Comparison of ENCODE assay signal across 28 cellular contexts in genomic region chr14:88142990-88143389, GRCh38.
"Had no signal": no experiment of that assay in that cellular context is flagged by ENCODE, and none has a peak within 500 bp of the region (broad histone marks: within the 10 kb centered on the region; RNA-seq: fewer than 3 reads in every experiment).

No MANE protein-coding gene starts in this region.

- H3K27ac ChIP-seq: left ventricle myocardium inferior, pancreas, prostate gland, skin epidermis, stomach, testis, thyroid gland, uterus had no signal

- FAIRE-seq: islet of Langerhans, pancreas had no signal

- H3K4me3 Mint-ChIP-seq: immature natural killer cell; naive thymus-derived CD4-positive, alpha-beta T cell; natural killer cell treated with Interleukin-12 subunit alpha and Interleukin-12 subunit beta and Interleukin-15 and Interleukin-18, amount 100 ng/mL, for 72 hours; stimulated activated naive B cell treated with anti-CD40 and anti-IgM and Interleukin-4, amounts not matched to agents 10 μg/mL and 1 μg/mL and 100 μg/mL, for 72 hours had no signal

- DNase-seq: hypothalamus; immature natural killer cell; left ventricle myocardium inferior; midbrain; mucosa of descending colon; naive thymus-derived CD4-positive, alpha-beta T cell; nucleus accumbens; pancreas; posterior cingulate gyrus; retina; right cardiac atrium; stimulated activated CD4-positive, alpha-beta T cell treated with anti-CD3 and anti-CD28 coated beads, Interleukin-12 subunit alpha, Interleukin-12 subunit beta, amount 100 ng/mL, for 4 hours; stimulated activated CD4-positive, alpha-beta T cell treated with anti-CD3 and anti-CD28 coated beads, Interleukin-15, amount 100 ng/mL, for 24 hours; stimulated activated CD4-positive, alpha-beta T cell treated with anti-CD3 and anti-CD28 coated beads, Interleukin-2, amount 100 ng/mL, for 24 hours; stimulated activated CD4-positive, alpha-beta T cell treated with anti-CD3 and anti-CD28 coated beads, Interleukin-4, amount 100 ng/mL, for 1 hour; stimulated activated naive B cell treated with anti-CD40 and anti-IgM and Interleukin-4, amounts not matched to agents 10 μg/mL and 1 μg/mL and 100 μg/mL, for 72 hours; stimulated activated naive CD8-positive, alpha-beta T cell treated with anti-CD3 and anti-CD28 coated beads, Interleukin-15, Interleukin-2, amounts not matched to agents 100 U/mL and 50 U/mL, for 24 hours; stomach; testis; thyroid gland; trophoblast cell; uterus had no signal

- H3K36me3 ChIP-seq: left ventricle myocardium inferior, pancreas, prostate gland, stomach, thyroid gland, uterus had no signal

- ATAC-seq: mucosa of descending colon; naive thymus-derived CD4-positive, alpha-beta T cell; natural killer cell treated with Interleukin-12 subunit alpha and Interleukin-12 subunit beta and Interleukin-15 and Interleukin-18, amount 100 ng/mL, for 72 hours; pancreas; right cardiac atrium; sciatic nerve; stimulated activated naive B cell treated with anti-CD40 and anti-IgM and Interleukin-4, amounts not matched to agents 10 μg/mL and 1 μg/mL and 100 μg/mL, for 72 hours; stimulated activated naive CD8-positive, alpha-beta T cell treated with anti-CD3 and anti-CD28 coated beads, Interleukin-15, Interleukin-2, amounts not matched to agents 100 U/mL and 50 U/mL, for 24 hours had no signal

- H3K9me3 ChIP-seq: left ventricle myocardium inferior, mucosa of descending colon, pancreas, prostate gland, stomach, testis, thyroid gland, uterus had no signal

- H3K4me1 ChIP-seq: left ventricle myocardium inferior, pancreas, prostate gland, stomach, testis, thyroid gland, uterus had no signal

- H3K27me3 Mint-ChIP-seq: natural killer cell treated with Interleukin-12 subunit alpha and Interleukin-12 subunit beta and Interleukin-15 and Interleukin-18, amount 100 ng/mL, for 72 hours had no signal

- H3K4me1 Mint-ChIP-seq: immature natural killer cell; stimulated activated naive B cell treated with anti-CD40 and anti-IgM and Interleukin-4, amounts not matched to agents 10 μg/mL and 1 μg/mL and 100 μg/mL, for 72 hours had no signal

- H3K27ac Mint-ChIP-seq: immature natural killer cell; natural killer cell treated with Interleukin-12 subunit alpha and Interleukin-12 subunit beta and Interleukin-15 and Interleukin-18, amount 100 ng/mL, for 72 hours; stimulated activated naive B cell treated with anti-CD40 and anti-IgM and Interleukin-4, amounts not matched to agents 10 μg/mL and 1 μg/mL and 100 μg/mL, for 72 hours had no signal

- H3K27me3 ChIP-seq: pancreas, stomach, testis, thyroid gland, uterus had no signal

- H3K4me3 ChIP-seq: left ventricle myocardium inferior, lung, mucosa of descending colon, pancreas, prostate gland, skin epidermis, stomach, testis, thyroid gland, uterus had no signal

- H3K9me3 Mint-ChIP-seq: immature natural killer cell; naive thymus-derived CD4-positive, alpha-beta T cell; natural killer cell treated with Interleukin-12 subunit alpha and Interleukin-12 subunit beta and Interleukin-15 and Interleukin-18, amount 100 ng/mL, for 72 hours had no signal

- H3K36me3 Mint-ChIP-seq: naive thymus-derived CD4-positive, alpha-beta T cell; natural killer cell treated with Interleukin-12 subunit alpha and Interleukin-12 subunit beta and Interleukin-15 and Interleukin-18, amount 100 ng/mL, for 72 hours; stimulated activated naive B cell treated with anti-CD40 and anti-IgM and Interleukin-4, amounts not matched to agents 10 μg/mL and 1 μg/mL and 100 μg/mL, for 72 hours had no signal
